ENCODE assay signal across 12 cellular contexts in genomic region chr22:21984793-21985192, GRCh38. TPM values are rescaled to one million over a fixed set of nuclear protein-coding genes. Genes with fewer than 3 reads are reported as not detected.
DNase-seq lines count a peak whose midpoint lies in the region; ATAC-seq, FAIRE-seq and TF ChIP-seq lines count a peak whose summit lies in the region.
"Had no signal": no experiment of that assay in that cellular context is flagged by ENCODE, and none has a peak within 500 bp of the region (broad histone marks: within the 10 kb centered on the region; RNA-seq: fewer than 3 reads in every experiment).

No MANE protein-coding gene starts in this region.

- no peaks in the 10 kb centered on the region for H3K36me3 Mint-ChIP-seq in MCF 10A (ENCODE audit: insufficient read depth, unreplicated experiment)
- no peaks in the 10 kb centered on the region for H3K36me3 Mint-ChIP-seq in stimulated activated memory B cell treated with anti-CD40 and anti-IgM and Interleukin-4, amounts not matched to agents 10 μg/mL and 1 μg/mL and 100 μg/mL, for 72 hours

- H3K4me3 ChIP-seq in breast epithelium = no peak overlapping the region
- H3K4me3 ChIP-seq in fibroblast of mammary gland (ENCODE audit: control insufficient read depth, low read depth, low read length) = no peak overlapping the region

- CTCF ChIA-PET in MCF 10A (lab: Yijun Ruan, JAX) = interaction anchor here (0.5 to 1.0 kb wide), 4 partner anchors 12 to 1082 kb away, joined by 3 read pairs; no protein-coding TSS in a partner anchor

- no peaks in the 10 kb centered on the region for H3K36me3 ChIP-seq in breast epithelium

- FAIRE-seq in frontal cortex (lab: Jason Lieb, UNC) = no peak
- FAIRE-seq: H54 had no signal

- DNase-seq in MCF 10A (ENCODE audit: unreplicated experiment) (peak; percentile 27), breast epithelium (ENCODE audit: low spot score in 2 of 2) (no peak), OCI-M1 (lab: John Stamatoyannopoulos, UW) (peak; percentile 86), fibroblast of mammary gland (ENCODE audit: low read depth) (peak; percentile 43), frontal cortex (ENCODE audit: low spot score in 2 of 2) (no peak)
- no peak for DNase-seq in activated CD8-positive, alpha-beta memory T cell treated with anti-CD3 and anti-CD28 coated beads, Interleukin-2, amount 50 U/mL, for 48 hours
- DNase-seq: activated CD4-positive, alpha-beta T cell treated with anti-CD3 and anti-CD28 coated beads, Interleukin-2, amount 50 U/mL, for 1 hour; effector memory CD8-positive, alpha-beta T cell; Kasumi-1 had no signal

- POLR2A ChIA-PET in MCF 10A (lab: Yijun Ruan, JAX) = no interaction called here

- BruUV-seq in MCF 10A (replicated peaks; lab: Mats Ljungman, UMichigan) = no TSS peak

- no peaks in the 10 kb centered on the region for H3K27me3 ChIP-seq in breast epithelium

- TF ChIP-seq CTCF in MCF 10A (IDR thresholded peaks at IDR 0.05; ENCODE audit: unreplicated experiment) (no peak), breast epithelium (IDR thresholded peaks at IDR 0.05) (no peak), fibroblast of mammary gland (conservative IDR thresholded peaks at IDR 0.05; ENCODE audit: control insufficient read depth, insufficient read depth, low read depth, low read length) (peak; percentile 44)

- H3K9me3 ChIP-seq in breast epithelium = no peaks in the 10 kb centered on the region

- no peak overlapping the region for H3K4me3 Mint-ChIP-seq in MCF 10A (ENCODE audit: unreplicated experiment)
- peak overlapping the region; percentile 7 for H3K4me3 Mint-ChIP-seq in stimulated activated memory B cell treated with anti-CD40 and anti-IgM and Interleukin-4, amounts not matched to agents 10 μg/mL and 1 μg/mL and 100 μg/mL, for 72 hours

- ATAC-seq in stimulated activated memory B cell treated with anti-CD40 and anti-IgM and Interleukin-4, amounts not matched to agents 10 μg/mL and 1 μg/mL and 100 μg/mL, for 72 hours = no peak
- no peak for ATAC-seq in GM21786 (IDR thresholded peaks at IDR 0.05; ENCODE audit: unreplicated experiment)
- ATAC-seq: effector memory CD8-positive, alpha-beta T cell had no signal

- peaks cover 6% of the 10 kb centered on the region in 2 donors for H3K4me1 ChIP-seq in breast epithelium

- no peaks in the 10 kb centered on the region for H3K9me3 Mint-ChIP-seq in MCF 10A (ENCODE audit: unreplicated experiment)
- no peaks in the 10 kb centered on the region for H3K9me3 Mint-ChIP-seq in stimulated activated memory B cell treated with anti-CD40 and anti-IgM and Interleukin-4, amounts not matched to agents 10 μg/mL and 1 μg/mL and 100 μg/mL, for 72 hours
- H3K9me3 Mint-ChIP-seq: effector memory CD8-positive, alpha-beta T cell had no signal

- intact Hi-C loops in MCF 10A (cut with micrococcal nuclease) = loop anchor here (10.0 kb wide), 1 partner anchor 130 kb away; no protein-coding TSS in a partner anchor
- intact Hi-C loops in breast epithelium (cut with DNase I; ENCODE audit: low total_unique reads) = no loop called here

- no peak for TF ChIP-seq POLR2A in breast epithelium (IDR thresholded peaks at IDR 0.05)

- H3K27ac Mint-ChIP-seq in MCF 10A (ENCODE audit: low read depth, unreplicated experiment) = no peak overlapping the region
- no peak overlapping the region for H3K27ac Mint-ChIP-seq in stimulated activated memory B cell treated with anti-CD40 and anti-IgM and Interleukin-4, amounts not matched to agents 10 μg/mL and 1 μg/mL and 100 μg/mL, for 72 hours
- H3K27ac Mint-ChIP-seq: effector memory CD8-positive, alpha-beta T cell had no signal

- H3K27ac ChIP-seq in breast epithelium = no peak overlapping the region

- H3K4me1 Mint-ChIP-seq in MCF 10A (ENCODE audit: insufficient read depth, unreplicated experiment) = no peaks in the 10 kb centered on the region
- H3K4me1 Mint-ChIP-seq in stimulated activated memory B cell treated with anti-CD40 and anti-IgM and Interleukin-4, amounts not matched to agents 10 μg/mL and 1 μg/mL and 100 μg/mL, for 72 hours = peaks cover 31% of the 10 kb centered on the region

- no peaks in the 10 kb centered on the region for H3K27me3 Mint-ChIP-seq in MCF 10A (ENCODE audit: insufficient read depth, unreplicated experiment)
- H3K27me3 Mint-ChIP-seq in stimulated activated memory B cell treated with anti-CD40 and anti-IgM and Interleukin-4, amounts not matched to agents 10 μg/mL and 1 μg/mL and 100 μg/mL, for 72 hours = no peaks in the 10 kb centered on the region

RNA-seq across cellular contexts. Expression of gene TOP3B, which starts 2.2 kb away (rescaled TPM):
- total RNA-seq in MCF 10A (2022) (29.3 and 37.0 TPM in 2 replicates), breast epithelium (10 to 100 TPM; 20.2 to 34.8 (median 33.1) TPM), frontal cortex (15.1 TPM)

RNA-seq across cellular contexts. Expression of gene PPM1F, which starts 32.1 kb away (rescaled TPM):
- total RNA-seq in MCF 10A (2022) (32.2 and 32.6 TPM in 2 replicates), breast epithelium (10 to 100 TPM; 24.3 to 45.2 (median 28.1) TPM), frontal cortex (19.2 TPM)

Comparison
In these comparisons a context has a peak if more than half of its experiments do, and no peak if none do; other contexts are left out.
1. DNase-seq: peak in MCF 10A (single experiment), OCI-M1 (single experiment) and fibroblast of mammary gland (single experiment); none in breast epithelium (0 of 2), activated CD8-positive, alpha-beta memory T cell treated with anti-CD3 and anti-CD28 coated beads, Interleukin-2, amount 50 U/mL, for 48 hours (single experiment) and frontal cortex (0 of 2).